9 cellular contexts compared by ENCODE assay signal in genomic region chr10:95308389-95309302, GRCh38. TPM values are rescaled to one million over a fixed set of nuclear protein-coding genes. Genes with fewer than 3 reads are reported as not detected.
DNase-seq lines count a peak whose midpoint lies in the region; ATAC-seq, FAIRE-seq and TF ChIP-seq lines count a peak whose summit lies in the region.
"Had no signal": no experiment of that assay in that cellular context is flagged by ENCODE, and none has a peak within 500 bp of the region (broad histone marks: within the 10 kb centered on the region; RNA-seq: fewer than 3 reads in every experiment).

No MANE protein-coding gene starts in this region.

- peak; percentile 72 for DNase-seq in H54 (ENCODE audit: insufficient read length, low spot score)
- DNase-seq in RCC 7860 (ENCODE audit: low spot score): peak; percentile 96
- peak; percentile 98 for DNase-seq in fibroblast of pulmonary artery (ENCODE audit: low read depth)
- DNase-seq in progenitor cell of endocrine pancreas (ENCODE audit: low spot score, unreplicated experiment): no peak
- no peak for DNase-seq in stimulated activated CD4-positive, alpha-beta T cell treated with anti-CD3 and anti-CD28 coated beads, Interleukin-15, amount 100 ng/mL, for 24 hours
- no peak for DNase-seq in SK-N-DZ (ENCODE audit: low spot score)
- no peak for DNase-seq in natural killer cell

- TF ChIP-seq POLR2A in H54 (IDR thresholded peaks at IDR 0.05; ENCODE audit: low read depth, low read length): no peak

- peak; percentile 98 for FAIRE-seq in H54 (lab: Jason Lieb, UNC)
- peak; percentile 98 for FAIRE-seq in RCC 7860 (lab: Jason Lieb, UNC)

- H3K36me3 Mint-ChIP-seq in progenitor cell of endocrine pancreas (ENCODE audit: insufficient read depth) (no peaks in the 10 kb centered on the region), natural killer cell (no peaks in the 10 kb centered on the region)

- intact Hi-C loops in natural killer cell (cut with micrococcal nuclease): no loop called here

- no peak overlapping the region for H3K4me3 ChIP-seq in fibroblast of pulmonary artery (replicated peaks; ENCODE audit: low read depth, low read length)

- H3K4me1 Mint-ChIP-seq in progenitor cell of endocrine pancreas (ENCODE audit: low read depth): peaks cover 31% of the 10 kb centered on the region
- H3K4me1 Mint-ChIP-seq in natural killer cell: peaks cover 7 to 18% of the 10 kb centered on the region in 2 donors

- no peaks in the 10 kb centered on the region for H3K9me3 Mint-ChIP-seq in progenitor cell of endocrine pancreas (ENCODE audit: low read depth)
- no peaks in the 10 kb centered on the region for H3K9me3 Mint-ChIP-seq in natural killer cell
- H3K9me3 Mint-ChIP-seq: T-helper 1 cell treated with Interleukin-12 subunit alpha and Interleukin-12 subunit beta and Interleukin-4 antibody, amounts not matched to agents 30 μg/mL and 1 μg/mL, for 36 hours had no signal

- H3K27me3 Mint-ChIP-seq in progenitor cell of endocrine pancreas (no peaks in the 10 kb centered on the region), natural killer cell (ENCODE audit: low read depth in 2 of 2) (peaks cover 0 to 3% of the 10 kb centered on the region in 2 donors)

- peak overlapping the region; percentile 21 for H3K27ac Mint-ChIP-seq in progenitor cell of endocrine pancreas
- no peak overlapping the region for H3K27ac Mint-ChIP-seq in natural killer cell
- H3K27ac Mint-ChIP-seq: T-helper 1 cell treated with Interleukin-12 subunit alpha and Interleukin-12 subunit beta and Interleukin-4 antibody, amounts not matched to agents 30 μg/mL and 1 μg/mL, for 36 hours had no signal

- TF ChIP-seq CTCF in fibroblast of pulmonary artery (IDR thresholded peaks at IDR 0.05; ENCODE audit: low read length, missing control alignments): no peak
- TF ChIP-seq CTCF in progenitor cell of endocrine pancreas (IDR thresholded peaks at IDR 0.05; ENCODE audit: unreplicated experiment): no peak
- no peak for TF ChIP-seq CTCF in natural killer cell (IDR thresholded peaks at IDR 0.05)

- ATAC-seq in HG02970 (IDR thresholded peaks at IDR 0.05; ENCODE audit: low FRiP score, unreplicated experiment): no peak
- ATAC-seq in natural killer cell: no peak

- no peak overlapping the region for H3K4me3 Mint-ChIP-seq in progenitor cell of endocrine pancreas (ENCODE audit: low read depth)
- no peak overlapping the region for H3K4me3 Mint-ChIP-seq in natural killer cell
- H3K4me3 Mint-ChIP-seq: T-helper 1 cell treated with Interleukin-12 subunit alpha and Interleukin-12 subunit beta and Interleukin-4 antibody, amounts not matched to agents 30 μg/mL and 1 μg/mL, for 36 hours had no signal

RNA-seq across cellular contexts. Expression of gene PDLIM1, which starts 17.8 kb away (rescaled TPM):
- 113 and 118 TPM in 2 replicates for total RNA-seq in progenitor cell of endocrine pancreas
- polyA plus RNA-seq in SK-N-DZ (2014; cell fraction: cytosol; rRNA removed): 1.4 and 1.8 TPM in 2 replicates
- 0.59 TPM in 1 of 2 replicates, not detected in the other for polyA plus RNA-seq in SK-N-DZ (2014; cell fraction: nucleus; rRNA removed)
- 10 to 100 TPM in 2 of 3 donors, 1 to 10 TPM in 1; 7.1 to 25.2 (median 24.5) TPM for total RNA-seq in natural killer cell

Comparison
In these comparisons a context has a peak if more than half of its experiments do, and no peak if none do; other contexts are left out.
1. DNase-seq: peak in H54 (single experiment), RCC 7860 (single experiment) and fibroblast of pulmonary artery (single experiment); none in progenitor cell of endocrine pancreas (single experiment), stimulated activated CD4-positive, alpha-beta T cell treated with anti-CD3 and anti-CD28 coated beads, Interleukin-15, amount 100 ng/mL, for 24 hours (single experiment), SK-N-DZ (single experiment) and natural killer cell (single experiment).